ENCODE assay signal across 19 cellular contexts in the genomic region with DNA sequence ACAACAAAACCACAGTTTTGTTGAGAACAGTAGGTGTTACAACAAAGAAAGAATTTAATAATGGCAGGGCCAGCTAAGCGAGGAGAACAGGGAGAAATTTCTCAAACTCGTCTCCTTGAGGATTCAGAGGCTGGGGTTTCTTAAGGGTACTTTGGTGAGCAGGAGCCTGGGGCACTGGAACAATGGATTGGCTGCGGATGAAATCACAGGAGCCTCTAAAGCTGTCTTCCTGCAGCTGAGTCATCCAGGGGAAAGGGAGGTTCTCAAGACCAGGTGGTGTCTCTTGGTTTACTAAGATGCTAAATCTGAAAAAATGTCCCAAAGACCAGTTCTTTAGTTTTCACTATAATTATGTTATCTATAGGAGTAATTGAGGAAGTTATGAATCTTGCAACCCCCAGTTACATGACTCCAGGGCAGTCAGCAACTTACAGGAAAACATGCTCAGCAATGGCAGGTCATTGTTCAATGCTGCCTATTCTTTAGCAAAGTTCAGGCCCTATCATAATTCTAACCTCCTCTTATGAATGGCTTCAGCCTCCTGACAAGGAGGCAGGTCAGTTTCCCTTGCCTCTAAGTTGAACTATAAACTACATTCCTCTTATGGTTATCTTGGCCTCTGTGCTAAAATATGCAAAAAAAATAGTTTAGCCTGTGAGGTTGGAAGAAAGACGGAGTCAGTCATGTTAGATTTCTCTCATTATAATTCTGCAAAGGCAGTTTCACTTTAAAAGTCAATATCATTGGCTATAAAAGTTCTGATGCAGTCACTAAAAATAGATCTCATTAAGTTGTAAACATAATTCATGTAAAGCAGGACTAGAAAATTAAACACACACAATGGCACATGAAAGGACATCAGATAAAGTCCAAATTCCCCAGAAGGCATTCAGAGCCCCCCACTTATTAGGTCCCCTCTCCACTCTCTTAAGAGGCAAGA.
DNase-seq lines count a peak whose midpoint lies in the region; FAIRE-seq and TF ChIP-seq lines count a peak whose summit lies in the region.
"Had no signal": no experiment of that assay in that cellular context is flagged by ENCODE, and none has a peak within 500 bp of the region (broad histone marks: within the 10 kb centered on the region; RNA-seq: fewer than 3 reads in every experiment).

No MANE protein-coding gene starts in this region.

- H2AFZ ChIP-seq in H1 (ENCODE audit: low read length), result peak overlapping the region; percentile 13; the same call in 1 of the 2 replicates

- H3K56ac ChIP-seq in H1 (replicated peaks; ENCODE audit: insufficient read length, low read depth, low read length), result no peak overlapping the region

- H3K23me2 ChIP-seq in H1 (ENCODE audit: low read depth, low read length), result no peaks in the 10 kb centered on the region

- no peak for TF ChIP-seq RAD21 in H1 (IDR thresholded peaks at IDR 0.05 in 1 of 2, conservative IDR thresholded peaks at IDR 0.05 in 1 of 2; ENCODE audit: low read depth in 2 of 2, low read length in 2 of 2)

- no peak overlapping the region for H3K14ac ChIP-seq in H1 (ENCODE audit: insufficient read length)

- no peak for TF ChIP-seq EP300 in H1 (IDR thresholded peaks at IDR 0.05; ENCODE audit: borderline replicate concordance in 1 of 2, low read depth in 2 of 2, low read length in 2 of 2)

- no peaks in the 10 kb centered on the region for H4K20me1 ChIP-seq in H1 (replicated peaks in 1 of 2; ENCODE audit: control insufficient read depth in 1 of 2, insufficient read depth in 2 of 2, low read length in 2 of 2)

- H3K27me3 ChIP-seq in NT2/D1 (ENCODE audit: insufficient read depth, insufficient read length) (no peaks in the 10 kb centered on the region), H1 (replicated peaks in 1 of 4; ENCODE audit: control insufficient read depth in 3 of 4, extremely low read depth in 1 of 4, insufficient read depth in 3 of 4, low read length in 3 of 4) (no peaks in the 10 kb centered on the region)
- H3K27me3 ChIP-seq: uterus had no signal

- H2BK5ac ChIP-seq in H1 (ENCODE audit: low read depth, low read length), result no peak overlapping the region

- no peak overlapping the region for H3K4me3 Mint-ChIP-seq in type B pancreatic cell

- CTCF ChIA-PET in H1 (lab: Charles Lee; ENCODE audit: partially characterized antibody), result interaction anchor here (0.6 kb wide), 1 partner anchor 301 kb away, joined by 3 read pairs; no protein-coding TSS in a partner anchor

- no peak overlapping the region for H3K4ac ChIP-seq in H1 (replicated peaks; ENCODE audit: insufficient read length, low read depth, low read length)

- POLR2A ChIA-PET in H1 (lab: Charles Lee; ENCODE audit: partially characterized antibody), result interaction anchor here (0.7 to 1.0 kb wide), 2 partner anchors 14 to 67 kb away, joined by 3 read pairs; no protein-coding TSS in a partner anchor

- intact Hi-C loops in kidney (cut with DNase I), result no loop called here

- H3K27ac Mint-ChIP-seq in type B pancreatic cell, result peak overlapping the region; percentile 58

- H2BK15ac ChIP-seq in H1 (ENCODE audit: low read length), result no peak overlapping the region; the same call in 1 of the 2 replicates

- no peak overlapping the region for H3K27ac ChIP-seq in H1 (ENCODE audit: low read depth, low read length)
- peak overlapping the region in 1 of 2 donors; percentile 13 for H3K27ac ChIP-seq in kidney (ENCODE audit: low read depth in 2 of 2, low read length in 2 of 2)
- H3K27ac ChIP-seq: C4-2B had no signal

- no peaks in the 10 kb centered on the region for H3K36me3 Mint-ChIP-seq in type B pancreatic cell

- 0 out of 2 replicates have a peak overlapping the region, but pooled peaks have one; percentile 68 for H3K18ac ChIP-seq in H1 (ENCODE audit: extremely low read depth, low read length)

- no peak overlapping the region for H3K4me2 ChIP-seq in H1 (ENCODE audit: insufficient read depth in 1 of 2, low read depth in 2 of 2, low read length in 2 of 2)

- no peak for TF ChIP-seq POLR2A in H1 (IDR thresholded peaks at IDR 0.05; ENCODE audit: control extremely low read depth in 1 of 2, low read depth in 2 of 2, low read length in 2 of 2)

- DNase-seq in NT2/D1 (ENCODE audit: low read depth, low spot score), result peak; percentile 77
- DNase-seq in H1 (ENCODE audit: low read depth in 1 of 2, low spot score in 2 of 2), result peak in 1 of 2 experiments; percentile 34
- no peak for DNase-seq in kidney
- DNase-seq in type B pancreatic cell (ENCODE audit: extremely low spot score, unreplicated experiment), result no peak
- no peak for DNase-seq in DMS 273 treated with DMSO at 0.1 percent for 48 hours (lab: John Stamatoyannopoulos, UW)
- DNase-seq in activated effector memory CD4-positive, alpha-beta T cell treated with Interleukin-2 at 50 U/mL for 16 hours, result no peak
- DNase-seq in ureter (ENCODE audit: low spot score), result no peak
- DNase-seq: activated naive CD4-positive, alpha-beta T cell treated with anti-CD3 and anti-CD28 coated beads, Interleukin-2, amount 50 U/mL, for 16 hours; central memory CD4-positive, alpha-beta T cell; erythroblast; NCI-H1417; NCI-H446 treated with DMSO at 0.1 percent for 48 hours; stimulated activated CD4-positive, alpha-beta T cell treated with anti-CD3 and anti-CD28 coated beads, Interleukin-2, amount 100 ng/mL, for 24 hours; stimulated activated CD8-positive, alpha-beta memory T cell treated with anti-CD3 and anti-CD28 coated beads, Interleukin-4, amount 100 ng/mL, for 48 hours; SW 1271; uterus had no signal

- 0 out of 2 replicates have a peak overlapping the region, but pooled peaks have one; percentile 55 for H2BK12ac ChIP-seq in H1 (ENCODE audit: low read depth, low read length)

- H3K9ac ChIP-seq in NT2/D1 (ENCODE audit: insufficient read length, low read depth) (no peak overlapping the region), H1 (replicated peaks in 1 of 4; ENCODE audit: extremely low read depth in 1 of 4, low read depth in 3 of 4, low read length in 3 of 4) (no peak overlapping the region), kidney (ENCODE audit: low read length in 2 of 2) (no peak overlapping the region)

- 61% methylated on average over 4 of the region's 4 CpGs; no CpG with 5 or more reads in 1 of the 2 experiments for WGBS in H1 (ENCODE audit: extremely low coverage in 1 of 2, insufficient coverage in 1 of 2, insufficient read length in 1 of 2, insufficient replicate concordance in 2 of 2, low coverage in 1 of 2, low lambda C conversion rate in 2 of 2, missing lambda C conversion rate in 1 of 2), 2 experiments

- no peak for TF ChIP-seq CTCF in H1 (IDR thresholded peaks at IDR 0.05; ENCODE audit: control extremely low read depth in 1 of 3, insufficient read depth in 1 of 3, low read depth in 1 of 3, low read length in 3 of 3)
- no peak for TF ChIP-seq CTCF in kidney (IDR thresholded peaks at IDR 0.05; ENCODE audit: borderline replicate concordance, extremely low read depth, insufficient read depth)
- TF ChIP-seq CTCF in type B pancreatic cell (conservative IDR thresholded peaks at IDR 0.05), result no peak

- H3K79me2 ChIP-seq in H1 (ENCODE audit: control insufficient read depth in 1 of 2, insufficient read depth in 2 of 2, low read length in 2 of 2), result no peaks in the 10 kb centered on the region

- H3K9me3 ChIP-seq in NT2/D1 (ENCODE audit: insufficient read depth, low read length) (0 out of 2 replicates have a peak, but pooled peaks cover 4% of the 10 kb centered on the region), H1 (ENCODE audit: insufficient read depth in 2 of 2, low read depth in 1 of 2, low read length in 1 of 2) (no peaks in the 10 kb centered on the region), kidney (ENCODE audit: control insufficient read depth in 1 of 2, low read length in 2 of 2) (no peaks in the 10 kb centered on the region)
- H3K9me3 ChIP-seq: uterus had no signal

- H3K9me3 Mint-ChIP-seq in type B pancreatic cell, result no peaks in the 10 kb centered on the region

- no peaks in the 10 kb centered on the region for H3K79me1 ChIP-seq in H1 (ENCODE audit: low read depth, low read length)

- no peaks in the 10 kb centered on the region for H3K4me1 ChIP-seq in NT2/D1 (ENCODE audit: insufficient read depth, insufficient read length)
- H3K4me1 ChIP-seq in H1 (replicated peaks in 1 of 4; ENCODE audit: control insufficient read depth in 3 of 4, insufficient read depth in 4 of 4, low read length in 3 of 4), result peaks cover 0 to 6% (median 0%) of the 10 kb centered on the region in 4 experiments; a peak in 4 of 7 replicates
- H3K4me1 ChIP-seq in kidney (ENCODE audit: control insufficient read depth in 1 of 2, insufficient read depth in 1 of 2, low read depth in 1 of 2, low read length in 2 of 2), result peaks cover 2% of the 10 kb centered on the region in 2 donors
- H3K4me1 ChIP-seq: uterus had no signal

- FAIRE-seq in H1 (lab: Jason Lieb, UNC) (peak; percentile 52), kidney (lab: Jason Lieb, UNC) (no peak)
- FAIRE-seq: G401.6, K562 had no signal

- peaks cover 6% of the 10 kb centered on the region for H3K4me1 Mint-ChIP-seq in type B pancreatic cell (ENCODE audit: unreplicated experiment)

- H3K27me3 Mint-ChIP-seq in type B pancreatic cell, result no peaks in the 10 kb centered on the region

- no peak overlapping the region for H2BK20ac ChIP-seq in H1 (ENCODE audit: low read length)

- H4K5ac ChIP-seq in H1 (ENCODE audit: insufficient read length, low read depth, low read length), result no peak overlapping the region

- H2BK120ac ChIP-seq in H1 (replicated peaks; ENCODE audit: low read depth, low read length), result peak overlapping the region; percentile 36

- no peak overlapping the region for H3K4me3 ChIP-seq in NT2/D1 (ENCODE audit: insufficient read length, low read depth)
- no peak overlapping the region for H3K4me3 ChIP-seq in H1 (ENCODE audit: extremely low read depth in 1 of 4, insufficient read depth in 2 of 4, low read depth in 3 of 4, low read length in 4 of 4)
- H3K4me3 ChIP-seq in kidney (ENCODE audit: low read length in 2 of 2), result peak overlapping the region; percentile 3 to 7
- H3K4me3 ChIP-seq: K562, uterus had no signal

- no peak overlapping the region for H4K91ac ChIP-seq in H1 (replicated peaks; ENCODE audit: insufficient read length, low read length)

- H3K36me3 ChIP-seq in NT2/D1 (ENCODE audit: insufficient read depth, insufficient read length, low read length), result no peaks in the 10 kb centered on the region
- H3K36me3 ChIP-seq in H1 (ENCODE audit: control insufficient read depth in 2 of 4, insufficient read depth in 4 of 4, low read length in 3 of 4), result no peaks in the 10 kb centered on the region; a peak in 1 of 8 replicates
- H3K36me3 ChIP-seq in kidney (ENCODE audit: control insufficient read depth in 1 of 2, insufficient read depth in 2 of 2, low read length in 2 of 2), result no peaks in the 10 kb centered on the region
- H3K36me3 ChIP-seq: uterus had no signal

- no peak overlapping the region for H4K8ac ChIP-seq in H1 (ENCODE audit: extremely low read depth, insufficient read depth, low read length)

- no peak overlapping the region for H2AK5ac ChIP-seq in H1 (ENCODE audit: low read depth, low read length)

- no peak overlapping the region for H3K23ac ChIP-seq in H1 (ENCODE audit: insufficient read length)

TF ChIP-seq in H1, 55 proteins besides CTCF, POLR2A, EP300 and RAD21 (continues in another document):
- TF ChIP-seq SP1 (IDR thresholded peaks at IDR 0.05; ENCODE audit: low read depth, low read length) (no peak), TCF12 (IDR thresholded peaks at IDR 0.05; ENCODE audit: low read depth, low read length) (no peak), TBP (IDR thresholded peaks at IDR 0.05; ENCODE audit: low read depth, low read length) (peak; percentile 82), BRCA1 (IDR thresholded peaks at IDR 0.05; ENCODE audit: low read depth, low read length) (no peak)

Comparison
In these comparisons a context has a peak if more than half of its experiments do, and no peak if none do; other contexts are left out.
1. H3K4me3 ChIP-seq: peak in kidney (2 of 2); none in NT2/D1 (single experiment) and H1 (0 of 4).